In the genomic region with DNA sequence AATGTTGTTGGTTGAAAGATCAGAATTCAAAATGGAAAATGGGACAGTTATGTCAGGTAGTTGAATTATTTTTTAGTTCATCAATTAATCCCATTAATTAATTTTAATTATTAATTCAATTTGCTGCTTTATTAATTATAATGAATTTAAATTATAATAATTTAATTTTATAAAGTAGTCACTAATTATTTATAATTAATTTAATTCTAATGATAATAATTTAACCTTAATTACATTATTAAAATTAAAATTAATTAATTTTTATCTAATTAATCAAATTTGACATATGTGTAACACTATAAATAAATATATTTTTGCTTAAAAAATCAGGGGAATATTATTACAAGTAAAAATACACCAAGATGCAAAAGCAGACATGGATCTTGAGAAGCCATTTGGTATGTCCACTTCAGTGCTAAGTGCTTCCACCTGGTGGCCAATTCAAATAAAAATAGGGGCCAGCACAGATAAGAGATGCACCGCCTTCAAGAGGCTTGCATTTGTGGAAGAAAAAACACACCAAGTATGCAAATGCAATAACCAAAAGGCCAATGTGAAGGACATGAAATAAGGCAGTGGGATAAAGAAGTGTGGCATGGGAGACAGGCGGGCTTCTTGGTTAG, we compare ENCODE assay signal across 8 cellular contexts.
DNase-seq lines count a peak whose midpoint lies in the region; ATAC-seq and TF ChIP-seq lines count a peak whose summit lies in the region.

No MANE protein-coding gene starts in this region.

- no peaks in the 10 kb centered on the region for H3K9me3 ChIP-seq in adrenal gland (replicated peaks in 1 of 3)

- no peaks in the 10 kb centered on the region for H3K36me3 ChIP-seq in adrenal gland (replicated peaks in 1 of 2)

- DNase-seq in CD1c-positive myeloid dendritic cell (ENCODE audit: extremely low spot score) (peak; percentile 80), NCI-H526 treated with DMSO at 0.1 percent for 48 hours (lab: John Stamatoyannopoulos, UW) (peak; percentile 19), adrenal gland (peak in 1 of 7 donors; percentile 54), kidney glomerular epithelial cell (lab: John Stamatoyannopoulos, UW) (peak; percentile 7), DMS153 (lab: John Stamatoyannopoulos, UW) (no peak)

- ATAC-seq in HG03135 (IDR thresholded peaks at IDR 0.05; ENCODE audit: unreplicated experiment): no peak
- no peak for ATAC-seq in GM19467 (IDR thresholded peaks at IDR 0.05; ENCODE audit: unreplicated experiment)

- intact Hi-C loops in adrenal gland (cut with DNase I): no loop called here

- TF ChIP-seq POLR2A in adrenal gland (IDR thresholded peaks at IDR 0.05): no peak

- TF ChIP-seq CTCF in GM12875 (IDR thresholded peaks at IDR 0.05; ENCODE audit: borderline replicate concordance, insufficient read depth, low read depth, low read length): peak; percentile 20; the same call in 1 of the 2 replicates
- TF ChIP-seq CTCF in adrenal gland (IDR thresholded peaks at IDR 0.05): peak; percentile 19 to 56 (median 48)

- H3K4me1 ChIP-seq in adrenal gland (replicated peaks in 1 of 2): peaks cover 4 to 24% of the 10 kb centered on the region in 2 donors

- no peaks in the 10 kb centered on the region for H3K27me3 ChIP-seq in adrenal gland

- WGBS in adrenal gland, 4 donors: 72 to 80% (median 78%) methylated on average over 2 of the region's 2 CpGs

- no peak overlapping the region for H3K4me3 ChIP-seq in GM12875 (ENCODE audit: low read depth, low read length)
- H3K4me3 ChIP-seq in adrenal gland: no peak overlapping the region

- H3K27ac ChIP-seq in adrenal gland: no peak overlapping the region
